ENCODE assay signal across 25 cellular contexts in the genomic region with DNA sequence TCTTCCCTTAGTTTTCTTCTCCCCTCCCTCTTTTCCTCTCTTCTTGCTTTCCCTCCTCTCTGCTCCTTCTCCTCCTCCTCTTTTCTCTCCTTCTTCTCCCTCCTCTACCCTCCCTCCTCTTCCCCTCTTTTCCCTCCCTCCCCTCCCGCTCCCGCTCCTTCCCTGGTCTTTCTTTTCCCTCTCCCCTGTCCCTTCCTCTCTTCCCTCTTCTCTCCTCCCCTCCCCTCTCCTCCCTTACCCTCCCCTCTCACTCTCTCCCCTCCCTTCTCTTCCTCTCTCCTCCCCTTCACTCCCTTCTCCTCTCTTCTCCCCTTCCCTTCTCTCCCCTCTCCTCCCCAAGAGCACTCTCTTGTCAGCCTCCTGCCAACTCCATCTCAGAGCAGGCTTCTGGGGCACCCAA.
"Had no signal": no experiment of that assay in that cellular context is flagged by ENCODE, and none has a peak within 500 bp of the region (broad histone marks: within the 10 kb centered on the region; RNA-seq: fewer than 3 reads in every experiment).

No MANE protein-coding gene starts in this region.

- H3K4me3 ChIP-seq: body of pancreas, colonic mucosa, esophagus squamous epithelium had no signal

- H3K4me1 ChIP-seq: body of pancreas, colonic mucosa had no signal

- H3K36me3 ChIP-seq: colonic mucosa, esophagus squamous epithelium had no signal

- DNase-seq: activated B cell treated with CpG ODN at 0.5 μM for 24 hours; activated CD4-positive, alpha-beta T cell treated with anti-CD3 and anti-CD28 coated beads for 48 hours; activated CD4-positive, alpha-beta T cell treated with anti-CD3 and anti-CD28 coated beads, Interleukin-2, amount 50 U/mL, for 1 hour; activated CD4-positive, alpha-beta T cell treated with anti-CD3 and anti-CD28 coated beads, Interleukin-2, amount 50 U/mL, for 48 hours; activated CD8-positive, alpha-beta memory T cell treated with anti-CD3 and anti-CD28 coated beads for 24 hours; activated CD8-positive, alpha-beta T cell treated with anti-CD3 and anti-CD28 coated beads for 36 hours; activated effector memory CD4-positive, alpha-beta T cell treated with Interleukin-2 at 50 U/mL for 16 hours; activated gamma-delta T cell treated with Interleukin-2 at 50 U/mL for 16 hours; activated naive CD4-positive, alpha-beta T cell treated with anti-CD3 and anti-CD28 coated beads, Interleukin-2, amount 50 U/mL, for 16 hours; activated naive CD4-positive, alpha-beta T cell treated with Interleukin-2 at 50 U/mL for 16 hours; activated T-cell treated with anti-CD3 and anti-CD28 coated beads, Interleukin-2, amount 50 U/mL, for 4 hours; amniotic stem cell; aorta; body of pancreas; caudate nucleus; cerebellar nuclear complex; colonic mucosa; effector CD8-positive, alpha-beta T cell; esophagus squamous epithelium; head of caudate nucleus; T-helper 2 cell had no signal

- H3K27ac ChIP-seq: body of pancreas, colonic mucosa, epithelial cell of prostate, esophagus squamous epithelium had no signal

- H3K27me3 ChIP-seq: body of pancreas, colonic mucosa had no signal

- H3K4me3 Mint-ChIP-seq: activated B cell treated with CpG ODN at 0.5 μM for 24 hours; activated CD8-positive, alpha-beta T cell treated with anti-CD3 and anti-CD28 coated beads for 36 hours; activated naive CD8-positive, alpha-beta T cell; activated T-cell treated with anti-CD3 and anti-CD28 coated beads, Interleukin-2, amount 50 U/mL, for 4 hours; activated T-helper 17 cell treated with anti-CD3 and anti-CD28 coated beads, Interleukin-2, amount 50 U/mL, for 72 hours had no signal

- ATAC-seq: activated CD4-positive, CD25-positive, alpha-beta regulatory T cell treated with anti-CD3 and anti-CD28 coated beads, Interleukin-2, amount 50 U/mL, for 24 hours; activated CD8-positive, alpha-beta T cell treated with anti-CD3 and anti-CD28 coated beads for 36 hours; activated T-cell treated with anti-CD3 and anti-CD28 coated beads, Interleukin-2, amount 50 U/mL, for 4 hours; activated T-helper 17 cell treated with anti-CD3 and anti-CD28 coated beads, Interleukin-2, amount 50 U/mL, for 72 hours; body of pancreas had no signal

- H3K36me3 Mint-ChIP-seq: activated naive CD8-positive, alpha-beta T cell had no signal

- H3K9me3 Mint-ChIP-seq: activated B cell treated with CpG ODN at 0.5 μM for 24 hours; activated CD8-positive, alpha-beta T cell treated with anti-CD3 and anti-CD28 coated beads for 36 hours; activated T-cell treated with anti-CD3 and anti-CD28 coated beads, Interleukin-2, amount 50 U/mL, for 4 hours; activated T-helper 17 cell treated with anti-CD3 and anti-CD28 coated beads, Interleukin-2, amount 50 U/mL, for 72 hours had no signal

- H3K27ac Mint-ChIP-seq: activated B cell treated with CpG ODN at 0.5 μM for 24 hours; activated CD8-positive, alpha-beta T cell treated with anti-CD3 and anti-CD28 coated beads for 36 hours; activated naive CD8-positive, alpha-beta T cell; activated T-helper 17 cell treated with anti-CD3 and anti-CD28 coated beads, Interleukin-2, amount 50 U/mL, for 72 hours had no signal

- H3K4me1 Mint-ChIP-seq: activated B cell treated with CpG ODN at 0.5 μM for 24 hours had no signal

- H3K9me3 ChIP-seq: body of pancreas, colonic mucosa, esophagus squamous epithelium had no signal
